7 cellular contexts compared by ENCODE assay signal in genomic region chr18:57881818-57882413, GRCh38.
A peak's percentile ranks its signal among the peaks of the same experiment; 100 is the strongest.
DNase-seq lines count a peak whose midpoint lies in the region; ATAC-seq, FAIRE-seq and TF ChIP-seq lines count a peak whose summit lies in the region.

No MANE protein-coding gene starts in this region.

- no peaks in the 10 kb centered on the region for H3K4me1 ChIP-seq in breast epithelium

- TF ChIP-seq POLR2A in GM12891 (IDR thresholded peaks at IDR 0.05; ENCODE audit: low read depth, low read length) (no peak), breast epithelium (IDR thresholded peaks at IDR 0.05) (no peak)

- intact Hi-C loops in breast epithelium (cut with DNase I; ENCODE audit: low total_unique reads), result no loop called here

- H3K36me3 ChIP-seq in breast epithelium, result no peaks in the 10 kb centered on the region

- H3K27ac ChIP-seq in VCaP, result no peak overlapping the region
- no peak overlapping the region for H3K27ac ChIP-seq in breast epithelium

- TF ChIP-seq CTCF in VCaP (conservative IDR thresholded peaks at IDR 0.05) (peak; percentile 93), breast epithelium (IDR thresholded peaks at IDR 0.05) (peak; percentile 75 to 91 (median 89))

- FAIRE-seq in GM12891 (lab: Jason Lieb, UNC), result peak; percentile 92

- no peaks in the 10 kb centered on the region for H3K27me3 ChIP-seq in breast epithelium

- peaks cover 0 to 7% of the 10 kb centered on the region in 2 donors for H3K9me3 ChIP-seq in breast epithelium

- DNase-seq in GM12891 (ENCODE audit: insufficient read length, low spot score) (peak; percentile 16), NCI-H2196 (lab: John Stamatoyannopoulos, UW; ENCODE audit: unreplicated experiment) (peak; percentile 79), breast epithelium (ENCODE audit: low spot score in 2 of 2) (peak; percentile 38 to 60), islet precursor cell (peak; percentile 78)
- peak; percentile 24 to 45 for DNase-seq in stimulated activated CD4-positive, alpha-beta T cell treated with anti-CD3 and anti-CD28 coated beads, Interleukin-1b, Interleukin-23, amount 100 ng/mL, for 4 hours (ENCODE audit: low read depth in 2 of 2)

- ATAC-seq in HG02981 (IDR thresholded peaks at IDR 0.05; ENCODE audit: unreplicated experiment), result peak; percentile 82

- H3K4me3 ChIP-seq in breast epithelium, result no peak overlapping the region

TF ChIP-seq in GM12891, 5 proteins besides CTCF, POLR2A, EP300 and RAD21:
- no peak for TF ChIP-seq POLR2AphosphoS5 (IDR thresholded peaks at IDR 0.05; ENCODE audit: low read depth, low read length)
- no peak for TF ChIP-seq TAF1 (IDR thresholded peaks at IDR 0.05; ENCODE audit: low read depth, low read length)
- no peak for TF ChIP-seq POU2F2 (IDR thresholded peaks at IDR 0.05; ENCODE audit: low read depth, low read length)
- no peak for TF ChIP-seq SPI1 (IDR thresholded peaks at IDR 0.05; ENCODE audit: low read depth, low read length)
- TF ChIP-seq PAX5 (IDR thresholded peaks at IDR 0.05; ENCODE audit: insufficient read depth, low read length, severe bottlenecking), result no peak

Comparison
In these comparisons a context has a peak if more than half of its experiments do, and no peak if none do; other contexts are left out.
1. DNase-seq: peak in every context shown above with its lines; median percentile 79 in NCI-H2196; 78 in islet precursor cell; 49 in breast epithelium; 34 in stimulated activated CD4-positive, alpha-beta T cell treated with anti-CD3 and anti-CD28 coated beads, Interleukin-1b, Interleukin-23, amount 100 ng/mL, for 4 hours; 16 in GM12891.